Comparison of ENCODE assay signal across 29 cellular contexts in the genomic region with DNA sequence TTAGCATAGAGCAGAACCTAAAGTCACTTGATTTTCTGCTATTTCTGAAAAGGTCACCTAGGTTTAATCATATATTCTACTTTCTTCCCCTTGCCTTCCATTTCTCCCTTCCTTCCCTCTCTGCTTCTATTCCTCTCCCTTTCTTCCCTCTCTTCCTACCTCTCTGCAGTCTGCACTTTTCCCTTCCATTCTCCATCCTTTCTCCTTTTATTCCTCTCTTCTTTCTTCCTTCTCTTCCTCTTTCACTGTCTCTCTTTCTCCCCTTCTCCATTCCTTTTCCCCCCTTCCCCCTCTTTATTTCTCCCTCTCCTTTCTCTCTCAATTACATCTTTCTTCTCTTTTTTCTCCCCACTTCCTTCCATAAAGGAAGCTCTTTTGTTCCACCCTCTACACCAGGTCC.
A peak's percentile ranks its signal among the peaks of the same experiment; 100 is the strongest.
DNase-seq lines count a peak whose midpoint lies in the region; ATAC-seq, FAIRE-seq and TF ChIP-seq lines count a peak whose summit lies in the region.
"Had no signal": no experiment of that assay in that cellular context is flagged by ENCODE, and none has a peak within 500 bp of the region (broad histone marks: within the 10 kb centered on the region; RNA-seq: fewer than 3 reads in every experiment).

No MANE protein-coding gene starts in this region.

- H3K27me3 ChIP-seq in HepG2 (ENCODE audit: control insufficient read depth in 1 of 2, insufficient read depth in 2 of 2, low read length in 2 of 2) (no peaks in the 10 kb centered on the region), right lobe of liver (no peaks in the 10 kb centered on the region)
- H3K27me3 ChIP-seq: BE2C; BLaER1; BLaER1 treated with 17β-estradiol and CSF1 and Interleukin-3, amounts not matched to agents 10 nM and 100 nM had no signal

- POLR2A ChIA-PET in HepG2 (lab: Yijun Ruan, JAX) = interaction anchor here (0.7 kb wide), 1 partner anchor 240 kb away, joined by 3 read pairs; no protein-coding TSS in a partner anchor

- FAIRE-seq in HepG2 (lab: Jason Lieb, UNC) = no peak
- FAIRE-seq: A204.1, A549, D721Med had no signal

- CTCF ChIA-PET in HepG2 (lab: Yijun Ruan, JAX; ENCODE audit: low intra/inter-chr PET ratio, low total read pairs) = no interaction called here

- H3K4me1 ChIP-seq in HepG2 (ENCODE audit: insufficient read depth, low read length) (no peaks in the 10 kb centered on the region), right lobe of liver (no peaks in the 10 kb centered on the region)
- H3K4me1 ChIP-seq: A549; BE2C; BLaER1; BLaER1 treated with 17β-estradiol and CSF1 and Interleukin-3, amounts not matched to agents 10 nM and 100 nM; Caco-2 had no signal

- TF ChIP-seq CTCF in HepG2 (CRISPR knock-in tag; IDR thresholded peaks at IDR 0.05) (no peak), right lobe of liver (IDR thresholded peaks at IDR 0.05) (no peak)

- H3K9ac ChIP-seq in HepG2 (ENCODE audit: insufficient read depth, low read depth, low read length) = no peak overlapping the region
- H3K9ac ChIP-seq: BLaER1; BLaER1 treated with 17β-estradiol and CSF1 and Interleukin-3, amounts not matched to agents 10 nM and 100 nM had no signal

- BruUV-seq in HepG2 (replicated peaks; lab: Mats Ljungman, UMichigan) = no TSS peak

- TF ChIP-seq POLR2A in HepG2 (IDR thresholded peaks at IDR 0.05; ENCODE audit: insufficient read depth in 1 of 2, low read depth in 2 of 2, low read length in 2 of 2) = no peak
- no peak for TF ChIP-seq POLR2A in right lobe of liver (IDR thresholded peaks at IDR 0.05)

- no peak overlapping the region for H3K4me2 ChIP-seq in HepG2 (ENCODE audit: low read depth, low read length)
- H3K4me2 ChIP-seq: A549; BLaER1; BLaER1 treated with 17β-estradiol and CSF1 and Interleukin-3, amounts not matched to agents 10 nM and 100 nM had no signal

- TF ChIP-seq EP300 in HepG2 (IDR thresholded peaks at IDR 0.05; ENCODE audit: low read depth in 2 of 2, low read length in 2 of 2) (no peak), HepG2 (CRISPR knock-in tag; IDR thresholded peaks at IDR 0.05; ENCODE audit: borderline replicate concordance) (no peak)

- no peak overlapping the region for H2AFZ ChIP-seq in HepG2 (ENCODE audit: low read length)

- in situ Hi-C loops in HepG2 (cut with HindIII; ENCODE audit: extremely low pct_ligation_motif_present, low pct_unique_long_range_greater_than_20kb) = no loop called here

- no peak for TF ChIP-seq RAD21 in HepG2 (CRISPR knock-in tag; IDR thresholded peaks at IDR 0.05)

- intact Hi-C loops in HepG2 (cut with micrococcal nuclease; ENCODE audit: unreplicated experiment) = no loop called here
- intact Hi-C loops in right lobe of liver (cut with DNase I) = no loop called here

- ATAC-seq in HepG2 (no peak), right lobe of liver (no peak)
- ATAC-seq: A549; CD8-positive, alpha-beta T cell had no signal

- no peak for DNase-seq in HepG2 (ENCODE audit: low spot score)
- DNase-seq in right lobe of liver = no peak
- DNase-seq: 8988T; ACHN; AML-193; BE2C; C1 segment of cervical spinal cord; Caco-2; Calu3; CD4-positive, alpha-beta memory T cell; CD4-positive, alpha-beta T cell; CD4-positive, CD25-positive, alpha-beta regulatory T cell; CD8-positive, alpha-beta memory T cell; CD8-positive, alpha-beta T cell; COR-L47; DMS 273 treated with DMSO at 0.1 percent for 48 hours; DMS153; DMS53; DMS79; DMS79 treated with DMSO at 0.1 percent for 48 hours; DND-41; EL had no signal

- H3K27ac ChIP-seq in HepG2 (ENCODE audit: extremely low read length, insufficient read depth, low read length) (no peak overlapping the region), right lobe of liver (no peak overlapping the region)
- H3K27ac ChIP-seq: 22Rv1; A549; BLaER1; BLaER1 treated with 17β-estradiol and CSF1 and Interleukin-3, amounts not matched to agents 10 nM and 100 nM; C4-2B had no signal

- H3K36me3 ChIP-seq in HepG2 (replicated peaks in 1 of 2; ENCODE audit: control insufficient read depth in 1 of 2, insufficient read depth in 2 of 2, low read length in 2 of 2) (no peaks in the 10 kb centered on the region), right lobe of liver (no peaks in the 10 kb centered on the region)
- H3K36me3 ChIP-seq: BE2C; BLaER1; BLaER1 treated with 17β-estradiol and CSF1 and Interleukin-3, amounts not matched to agents 10 nM and 100 nM had no signal

- no peak overlapping the region for H3K4me3 ChIP-seq in HepG2 (replicated peaks in 1 of 3; ENCODE audit: insufficient read depth in 1 of 3, low read depth in 2 of 3, low read length in 3 of 3)
- no peak overlapping the region for H3K4me3 ChIP-seq in right lobe of liver
- H3K4me3 ChIP-seq: A549; BLaER1; BLaER1 treated with 17β-estradiol and CSF1 and Interleukin-3, amounts not matched to agents 10 nM and 100 nM had no signal

- no peaks in the 10 kb centered on the region for H4K20me1 ChIP-seq in HepG2 (ENCODE audit: insufficient read depth, low read length)
- H4K20me1 ChIP-seq: BLaER1; BLaER1 treated with 17β-estradiol and CSF1 and Interleukin-3, amounts not matched to agents 10 nM and 100 nM had no signal

- H3K9me3 ChIP-seq in HepG2 (ENCODE audit: low read length) = peaks cover 82% of the 10 kb centered on the region
- H3K9me3 ChIP-seq in right lobe of liver = no peaks in the 10 kb centered on the region
- H3K9me3 ChIP-seq: A549; BE2C; BLaER1; BLaER1 treated with 17β-estradiol and CSF1 and Interleukin-3, amounts not matched to agents 10 nM and 100 nM; Caco-2 had no signal

- H3K79me2 ChIP-seq in HepG2 (ENCODE audit: insufficient read depth, low read length) = no peaks in the 10 kb centered on the region

TF ChIP-seq in HepG2, 621 proteins besides CTCF, POLR2A, EP300 and RAD21:
- TF ChIP-seq ZNF446 (CRISPR knock-in tag; IDR thresholded peaks at IDR 0.05) (no peak), IKZF1 (IDR thresholded peaks at IDR 0.05) (0 out of 2 replicates have a peak, but pooled peaks have one; percentile 69), FOXA1 (IDR thresholded peaks at IDR 0.05) (peak; percentile 53; the same call in 1 of the 2 replicates), FOXA1 (CRISPR knock-in tag; IDR thresholded peaks at IDR 0.05) (no peak), PTBP1 (IDR thresholded peaks at IDR 0.05; ENCODE audit: low read depth, low read length, poor library complexity, severe bottlenecking) (no peak), NCOA1 (CRISPR knock-in tag; IDR thresholded peaks at IDR 0.05) (no peak), PLRG1 (conservative IDR thresholded peaks at IDR 0.05) (0 out of 2 replicates have a peak, but pooled peaks have one; percentile 81), NONO (IDR thresholded peaks at IDR 0.05) (0 out of 2 replicates have a peak, but pooled peaks have one; percentile 12), NONO (CRISPR knock-in tag; conservative IDR thresholded peaks at IDR 0.05) (no peak)
